Comparison of ENCODE assay signal across 11 cellular contexts in genomic region chr16:58418601-58419000, GRCh38. TPM values are rescaled to one million over a fixed set of nuclear protein-coding genes. Genes with fewer than 3 reads are reported as not detected.
DNase-seq lines count a peak whose midpoint lies in the region; ATAC-seq lines count a peak whose summit lies in the region.
"Had no signal": no experiment of that assay in that cellular context is flagged by ENCODE, and none has a peak within 500 bp of the region (broad histone marks: within the 10 kb centered on the region; RNA-seq: fewer than 3 reads in every experiment).

No MANE protein-coding gene starts in this region.

- no peaks in the 10 kb centered on the region for H3K36me3 Mint-ChIP-seq in naive thymus-derived CD8-positive, alpha-beta T cell
- H3K36me3 Mint-ChIP-seq: CD14-positive monocyte, immature natural killer cell had no signal

- peak overlapping the region in 1 of 10 donors; percentile 63 for H3K27ac Mint-ChIP-seq in naive thymus-derived CD8-positive, alpha-beta T cell

- 0 out of 22 replicates have a peak, but pooled peaks cover 0 to 5% (median 0%) of the 10 kb centered on the region in 11 experiments for H3K9me3 ChIP-seq in BLaER1 treated with 17β-estradiol and CSF1 and Interleukin-3, amounts not matched to agents 10 nM and 100 nM (replicated peaks in 1 of 11)

- H3K27ac ChIP-seq in BLaER1 treated with 17β-estradiol and CSF1 and Interleukin-3, amounts not matched to agents 10 nM and 100 nM, result peak overlapping the region in 4 of 11 experiments; percentile 20 to 59 (median 50); a peak in 5 of 22 replicates

- no peak overlapping the region for H3K4me3 Mint-ChIP-seq in naive thymus-derived CD8-positive, alpha-beta T cell
- H3K4me3 Mint-ChIP-seq: CD14-positive monocyte, immature natural killer cell had no signal

- peak; percentile 36 for DNase-seq in amniotic epithelial cell (ENCODE audit: low read depth)
- peak; percentile 32 for DNase-seq in kidney glomerular epithelial cell (lab: John Stamatoyannopoulos, UW)
- no peak for DNase-seq in naive thymus-derived CD8-positive, alpha-beta T cell
- DNase-seq: cortex of kidney, immature natural killer cell had no signal

- H3K9ac ChIP-seq in BLaER1 treated with 17β-estradiol and CSF1 and Interleukin-3, amounts not matched to agents 10 nM and 100 nM, result peak overlapping the region in 1 of 11 experiments; percentile 24; a peak in 1 of 22 replicates

- no peak overlapping the region for H3K4me3 ChIP-seq in BLaER1 treated with 17β-estradiol and CSF1 and Interleukin-3, amounts not matched to agents 10 nM and 100 nM

- H3K36me3 ChIP-seq in BLaER1 treated with 17β-estradiol and CSF1 and Interleukin-3, amounts not matched to agents 10 nM and 100 nM, result no peaks in the 10 kb centered on the region

- no peaks in the 10 kb centered on the region for H3K9me3 Mint-ChIP-seq in naive thymus-derived CD8-positive, alpha-beta T cell
- H3K9me3 Mint-ChIP-seq: immature natural killer cell had no signal

- H3K4me1 ChIP-seq in BLaER1 treated with 17β-estradiol and CSF1 and Interleukin-3, amounts not matched to agents 10 nM and 100 nM, result peaks cover 53 to 94% (median 88%) of the 10 kb centered on the region in 10 experiments

- H4K20me1 ChIP-seq in BLaER1 treated with 17β-estradiol and CSF1 and Interleukin-3, amounts not matched to agents 10 nM and 100 nM, result no peaks in the 10 kb centered on the region

- peaks cover 0 to 8% (median 0%) of the 10 kb centered on the region in 11 experiments; a peak in 1 of 22 replicates for H3K27me3 ChIP-seq in BLaER1 treated with 17β-estradiol and CSF1 and Interleukin-3, amounts not matched to agents 10 nM and 100 nM

- H3K27me3 Mint-ChIP-seq in naive thymus-derived CD8-positive, alpha-beta T cell, result peaks cover 3 to 20% (median 12%) of the 10 kb centered on the region in 5 donors

- H3K4me2 ChIP-seq in BLaER1 treated with 17β-estradiol and CSF1 and Interleukin-3, amounts not matched to agents 10 nM and 100 nM, result peak overlapping the region; percentile 31 to 85 (median 73)

- ATAC-seq in HG03378 (IDR thresholded peaks at IDR 0.05; ENCODE audit: unreplicated experiment), result peak; percentile 50
- ATAC-seq in HG02970 (IDR thresholded peaks at IDR 0.05; ENCODE audit: low FRiP score, unreplicated experiment), result no peak
- ATAC-seq in GM21737 (IDR thresholded peaks at IDR 0.05; ENCODE audit: unreplicated experiment), result no peak
- ATAC-seq in HG03354 (IDR thresholded peaks at IDR 0.05; ENCODE audit: poor library complexity, severe bottlenecking, unreplicated experiment), result no peak
- ATAC-seq in naive thymus-derived CD8-positive, alpha-beta T cell, result no peak

- POLR2A ChIA-PET in naive thymus-derived CD8-positive, alpha-beta T cell (lab: Charles Lee), result no interaction called here

- H3K4me1 Mint-ChIP-seq in naive thymus-derived CD8-positive, alpha-beta T cell, result peaks cover 0 to 8% (median 0%) of the 10 kb centered on the region in 4 donors

RNA-seq across cellular contexts. Expression of gene GINS3, which starts 26.3 kb away (rescaled TPM):
- 1 to 10 TPM; 1.5 to 1.9 TPM for total RNA-seq in naive thymus-derived CD8-positive, alpha-beta T cell
- 1 to 10 TPM; 1.0 to 2.7 (median 2.3) TPM for polyA plus RNA-seq in naive thymus-derived CD8-positive, alpha-beta T cell

Comparison
In these comparisons a context has a peak if more than half of its experiments do, and no peak if none do; other contexts are left out.
1. DNase-seq: peak in amniotic epithelial cell (single experiment) and kidney glomerular epithelial cell (single experiment); none in naive thymus-derived CD8-positive, alpha-beta T cell (0 of 10).